8 cellular contexts compared by ENCODE assay signal in the genomic region with DNA sequence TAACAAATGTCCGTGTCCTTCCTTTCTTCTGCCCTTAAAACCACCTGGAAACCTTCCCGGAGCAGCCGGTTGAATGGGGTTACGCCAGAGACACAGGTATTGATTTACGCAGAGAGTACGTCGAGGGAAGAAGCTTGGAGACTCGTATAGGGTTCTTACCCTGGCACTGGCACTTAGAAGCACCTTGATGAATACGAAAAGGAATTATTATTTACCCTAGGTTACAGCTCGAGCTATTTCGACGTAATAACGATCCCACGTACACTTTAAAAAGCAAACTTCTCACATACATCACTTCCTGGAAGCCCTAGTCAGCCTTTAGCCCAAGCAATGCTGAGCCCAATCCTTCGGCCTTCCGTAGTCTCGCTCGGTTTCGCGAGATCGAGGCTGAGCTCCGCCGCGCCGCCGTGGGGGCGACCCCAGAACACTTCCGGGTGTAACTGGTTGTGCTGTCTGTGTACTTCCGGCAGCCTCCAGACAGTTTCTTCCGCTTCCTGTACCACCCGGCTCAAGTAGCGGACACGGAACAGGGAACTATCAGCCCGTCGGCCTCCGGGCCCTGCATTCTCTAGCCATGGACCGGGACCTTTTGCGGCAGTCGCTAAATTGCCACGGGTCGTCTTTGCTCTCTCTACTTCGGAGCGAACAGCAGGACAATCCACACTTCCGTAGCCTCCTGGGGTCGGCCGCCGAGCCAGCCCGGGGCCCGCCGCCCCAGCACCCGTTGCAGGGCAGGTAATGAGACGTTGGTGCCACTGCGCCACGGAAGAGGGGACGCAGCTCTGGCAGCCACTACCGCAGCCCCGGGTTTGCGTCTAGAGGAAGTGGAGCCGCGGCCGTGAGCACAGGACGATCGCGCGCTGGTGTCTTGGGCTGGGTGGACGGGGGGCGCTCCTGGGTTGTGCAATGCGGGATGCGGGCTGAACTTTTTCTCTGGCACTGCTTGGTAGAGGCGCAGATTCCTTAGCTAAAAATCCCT. TPM values are rescaled to one million over a fixed set of nuclear protein-coding genes. Genes with fewer than 3 reads are reported as not detected.
DNase-seq lines count a peak whose midpoint lies in the region; ATAC-seq and TF ChIP-seq lines count a peak whose summit lies in the region.

TTC14 (plus strand) TSS at position 476 of the 979 bp plus-strand sequence; CDS start at position 575, 99 bp downstream.

- H3K27me3 ChIP-seq in ascending aorta (no peaks in the 10 kb centered on the region), rectal smooth muscle tissue (ENCODE audit: control insufficient read depth, insufficient read depth, low read length) (no peaks in the 10 kb centered on the region), aorta (ENCODE audit: control insufficient read depth in 1 of 2, insufficient read depth in 2 of 2, low read length in 1 of 2) (no peaks in the 10 kb centered on the region)

- H3K9me3 Mint-ChIP-seq in T-helper 2 cell treated with Interferon-gamma antibody and Interleukin-4, amounts not matched to agents 5 μg/mL and 100 μg/mL, for 36 hours = no peaks in the 10 kb centered on the region

- no peak for TF ChIP-seq CTCF in ascending aorta (IDR thresholded peaks at IDR 0.05)

- peaks cover 18% of the 10 kb centered on the region for H3K27me3 Mint-ChIP-seq in T-helper 2 cell treated with Interferon-gamma antibody and Interleukin-4, amounts not matched to agents 5 μg/mL and 100 μg/mL, for 36 hours (ENCODE audit: low read depth)

- ATAC-seq in GM18498 (IDR thresholded peaks at IDR 0.05; ENCODE audit: unreplicated experiment) (peak; percentile 98), HG02938 (IDR thresholded peaks at IDR 0.05; ENCODE audit: unreplicated experiment) (peak; percentile 95), aorta (ENCODE audit: low FRiP score) (peak; percentile 97)

- 4% methylated on average over 68 to 70 of the region's 70 CpGs for WGBS in aorta, 2 donors

- H3K4me3 ChIP-seq in ascending aorta (peak within 1 kb of the TSS; percentile 78 to 80), rectal smooth muscle tissue (ENCODE audit: low read length) (peak within 1 kb of the TSS; percentile 96), aorta (ENCODE audit: low read length in 2 of 2) (peak within 1 kb of the TSS; percentile 62 to 89)

- H3K27ac Mint-ChIP-seq in T-helper 2 cell treated with Interferon-gamma antibody and Interleukin-4, amounts not matched to agents 5 μg/mL and 100 μg/mL, for 36 hours = peak within 1 kb of the TSS; percentile 94

- no peaks in the 10 kb centered on the region for H3K9me3 ChIP-seq in ascending aorta
- no peaks in the 10 kb centered on the region for H3K9me3 ChIP-seq in aorta (ENCODE audit: control insufficient read depth, low read length)

- H3K9ac ChIP-seq in rectal smooth muscle tissue (ENCODE audit: low read length) = peak within 1 kb of the TSS; percentile 70

- H3K4me3 Mint-ChIP-seq in T-helper 2 cell treated with Interferon-gamma antibody and Interleukin-4, amounts not matched to agents 5 μg/mL and 100 μg/mL, for 36 hours = peak within 1 kb of the TSS; percentile 94

- peaks cover 21% of the 10 kb centered on the region for H3K4me1 Mint-ChIP-seq in T-helper 2 cell treated with Interferon-gamma antibody and Interleukin-4, amounts not matched to agents 5 μg/mL and 100 μg/mL, for 36 hours (ENCODE audit: low read depth)

- intact Hi-C loops in ascending aorta (cut with DNase I) = loop anchor here (10.0 kb wide), 1 partner anchor 393 kb away; no protein-coding TSS in a partner anchor
- intact Hi-C loops in aorta (cut with DNase I) = no loop called here

- H3K36me3 ChIP-seq in ascending aorta = peaks cover 30% of the 10 kb centered on the region in 2 donors
- peaks cover 12% of the 10 kb centered on the region for H3K36me3 ChIP-seq in rectal smooth muscle tissue (ENCODE audit: control insufficient read depth, insufficient read depth, low read length)
- H3K36me3 ChIP-seq in aorta (ENCODE audit: control insufficient read depth in 1 of 2, insufficient read depth in 2 of 2, low read length in 1 of 2) = no peaks in the 10 kb centered on the region

- H3K4me1 ChIP-seq in ascending aorta (peaks cover 0 to 4% of the 10 kb centered on the region in 2 donors), rectal smooth muscle tissue (ENCODE audit: control insufficient read depth, insufficient read depth, low read length) (no peaks in the 10 kb centered on the region), aorta (ENCODE audit: control insufficient read depth in 1 of 2, insufficient read depth in 2 of 2, low read length in 2 of 2) (peaks cover 0 to 1% of the 10 kb centered on the region in 2 donors)

- DNase-seq in NCI-H187 treated with DMSO at 0.1 percent for 48 hours (lab: John Stamatoyannopoulos, UW) = peak; percentile 87
- peak; percentile 96 for DNase-seq in T-helper 2 cell treated with Interferon-gamma antibody and Interleukin-4, amounts not matched to agents 5 μg/mL and 100 μg/mL, for 36 hours (ENCODE audit: low spot score)
- DNase-seq in ascending aorta (ENCODE audit: low spot score in 2 of 2) = peak; percentile 55 to 93
- peak; percentile 90 for DNase-seq in hepatic stellate cell (ENCODE audit: low spot score)
- peak; percentile 95 to 97 for DNase-seq in aorta

- H3K36me3 Mint-ChIP-seq in T-helper 2 cell treated with Interferon-gamma antibody and Interleukin-4, amounts not matched to agents 5 μg/mL and 100 μg/mL, for 36 hours (ENCODE audit: low read depth) = peaks cover 36% of the 10 kb centered on the region

- H3K27ac ChIP-seq in ascending aorta = peak within 1 kb of the TSS; percentile 63 to 74
- H3K27ac ChIP-seq in rectal smooth muscle tissue (ENCODE audit: low read depth, low read length) = peak within 1 kb of the TSS; percentile 63
- H3K27ac ChIP-seq in aorta (ENCODE audit: low read depth in 1 of 2, low read length in 2 of 2) = no peak within 1 kb of the TSS

RNA-seq across cellular contexts. Expression of gene TTC14, which starts in this region (rescaled TPM):
- total RNA-seq in ascending aorta (20.6 TPM), aorta (10 to 100 TPM; 45.4 to 73.6 TPM)
- 10 to 100 TPM in 1 of 2 donors, 1 to 10 TPM in 1; 4.6 to 51.6 TPM for polyA plus RNA-seq in aorta

Comparison
In these comparisons a context has a peak if more than half of its experiments do, and no peak if none do; other contexts are left out.
1. H3K27ac ChIP-seq: peak in ascending aorta (2 of 2) and rectal smooth muscle tissue (single experiment); none in aorta (0 of 2).
2. Peak in every context shown above with its lines, with median percentiles within 50 percentile points of each other: ATAC-seq, DNase-seq and H3K4me3 ChIP-seq.